ENCODE assay signal across 22 cellular contexts in the genomic region with DNA sequence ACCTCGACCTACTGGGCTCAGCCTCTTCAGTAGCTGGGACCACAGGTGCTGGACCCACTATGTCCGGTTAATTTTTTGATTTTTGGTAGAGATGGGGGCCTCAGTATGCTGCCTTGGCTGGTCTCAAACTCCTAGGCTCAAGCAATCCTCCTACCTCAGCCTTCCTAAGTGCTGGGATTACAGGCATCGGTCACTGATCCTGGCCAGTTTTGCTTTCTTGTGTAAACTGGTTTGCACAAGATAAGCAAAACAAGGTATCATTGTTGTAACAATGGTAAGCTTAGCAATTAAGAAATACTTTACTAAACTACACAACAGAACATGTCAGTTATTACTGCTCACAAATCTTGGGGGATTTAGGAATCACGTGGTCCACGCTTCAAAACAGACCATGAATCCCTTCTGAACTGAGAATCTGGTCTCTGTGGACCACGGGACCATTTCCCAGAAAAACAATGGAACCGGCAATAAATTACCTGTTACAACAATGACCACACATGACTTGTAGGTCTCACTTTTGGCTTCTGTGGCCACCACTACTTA. TPM values are rescaled to one million over a fixed set of nuclear protein-coding genes. Genes with fewer than 3 reads are reported as not detected.
DNase-seq lines count a peak whose midpoint lies in the region; ATAC-seq and TF ChIP-seq lines count a peak whose summit lies in the region.
"Had no signal": no experiment of that assay in that cellular context is flagged by ENCODE, and none has a peak within 500 bp of the region (broad histone marks: within the 10 kb centered on the region; RNA-seq: fewer than 3 reads in every experiment).

No MANE protein-coding gene starts in this region.

- peaks cover 36% of the 10 kb centered on the region for H3K4me1 Mint-ChIP-seq in activated naive CD4-positive, alpha-beta T cell treated with anti-CD3 and anti-CD28 coated beads, Interleukin-2, amount 10 ng/mL, durations not matched to agents 7 days and 5 days
- peaks cover 23% of the 10 kb centered on the region for H3K4me1 Mint-ChIP-seq in T-helper 17 cell
- peaks cover 30% of the 10 kb centered on the region for H3K4me1 Mint-ChIP-seq in stimulated activated memory B cell treated with anti-CD40 and anti-IgM and Interleukin-4, amounts not matched to agents 10 μg/mL and 1 μg/mL and 100 μg/mL, for 72 hours

- no peak overlapping the region for H3K18ac ChIP-seq in mesenchymal stem cell (ENCODE audit: low read depth in 1 of 2, low read length in 2 of 2)

- H3K9me3 Mint-ChIP-seq in activated naive CD4-positive, alpha-beta T cell treated with anti-CD3 and anti-CD28 coated beads, Interleukin-2, amount 10 ng/mL, durations not matched to agents 7 days and 5 days, result peaks cover 4% of the 10 kb centered on the region
- peaks cover 9% of the 10 kb centered on the region for H3K9me3 Mint-ChIP-seq in stimulated activated memory B cell treated with anti-CD40 and anti-IgM and Interleukin-4, amounts not matched to agents 10 μg/mL and 1 μg/mL and 100 μg/mL, for 72 hours

- no peak overlapping the region for H3K4me3 ChIP-seq in mesenchymal stem cell (ENCODE audit: insufficient read depth in 1 of 2, low read depth in 1 of 2, low read length in 2 of 2)
- no peak overlapping the region for H3K4me3 ChIP-seq in esophagus squamous epithelium
- H3K4me3 ChIP-seq: GM23248, MG63, SJSA1 had no signal

- no peak for TF ChIP-seq POLR2A in esophagus squamous epithelium (IDR thresholded peaks at IDR 0.05)

- WGBS in mesenchymal stem cell, result 94% methylated on average over 6 of the region's 7 CpGs
- 72% methylated on average over 7 of the region's 7 CpGs for WGBS in esophagus squamous epithelium, 2 donors

- H3K36me3 ChIP-seq in mesenchymal stem cell (ENCODE audit: control insufficient read depth in 1 of 2, insufficient read depth in 2 of 2, low read depth in 1 of 2, low read length in 2 of 2), result peaks cover 7 to 40% of the 10 kb centered on the region in 2 experiments
- H3K36me3 ChIP-seq in esophagus squamous epithelium, result peaks cover 0 to 15% (median 0%) of the 10 kb centered on the region in 3 donors
- H3K36me3 ChIP-seq: BE2C had no signal

- H3K4me1 ChIP-seq in mesenchymal stem cell (ENCODE audit: control insufficient read depth, insufficient read depth, low read depth, low read length) (no peaks in the 10 kb centered on the region), esophagus squamous epithelium (peaks cover 0 to 7% (median 0%) of the 10 kb centered on the region in 3 donors)
- H3K4me1 ChIP-seq: BE2C, SJSA1 had no signal

- no peak overlapping the region for H3K23ac ChIP-seq in mesenchymal stem cell (ENCODE audit: low read length in 2 of 2)

- H2BK120ac ChIP-seq in mesenchymal stem cell (ENCODE audit: low read depth, low read length), result no peak overlapping the region

- H2BK5ac ChIP-seq in mesenchymal stem cell (ENCODE audit: low read depth, low read length, poor library complexity, severe bottlenecking), result peak overlapping the region; percentile 35

- peaks cover 28% of the 10 kb centered on the region for H3K36me3 Mint-ChIP-seq in activated naive CD4-positive, alpha-beta T cell treated with anti-CD3 and anti-CD28 coated beads, Interleukin-2, amount 10 ng/mL, durations not matched to agents 7 days and 5 days
- no peaks in the 10 kb centered on the region for H3K36me3 Mint-ChIP-seq in T-helper 17 cell (ENCODE audit: low read depth)
- H3K36me3 Mint-ChIP-seq in stimulated activated memory B cell treated with anti-CD40 and anti-IgM and Interleukin-4, amounts not matched to agents 10 μg/mL and 1 μg/mL and 100 μg/mL, for 72 hours, result peaks cover 50% of the 10 kb centered on the region

- H2AFZ ChIP-seq in mesenchymal stem cell (ENCODE audit: low read depth, low read length), result no peak overlapping the region
- H2AFZ ChIP-seq: GM23248 had no signal

- H3K27me3 Mint-ChIP-seq in activated naive CD4-positive, alpha-beta T cell treated with anti-CD3 and anti-CD28 coated beads, Interleukin-2, amount 10 ng/mL, durations not matched to agents 7 days and 5 days, result no peaks in the 10 kb centered on the region
- no peaks in the 10 kb centered on the region for H3K27me3 Mint-ChIP-seq in T-helper 17 cell
- H3K27me3 Mint-ChIP-seq in stimulated activated memory B cell treated with anti-CD40 and anti-IgM and Interleukin-4, amounts not matched to agents 10 μg/mL and 1 μg/mL and 100 μg/mL, for 72 hours, result no peaks in the 10 kb centered on the region

- no peak for TF ChIP-seq CTCF in esophagus squamous epithelium (IDR thresholded peaks at IDR 0.05)

- CTCF ChIA-PET in activated naive CD4-positive, alpha-beta T cell treated with anti-CD3 and anti-CD28 coated beads, Interleukin-2, amount 10 ng/mL, durations not matched to agents 7 days and 5 days (lab: Charles Lee), result interaction anchor here (0.6 kb wide), 1 partner anchor 78 kb away, joined by 3 read pairs; no protein-coding TSS in a partner anchor

- H3K4me3 Mint-ChIP-seq in activated naive CD4-positive, alpha-beta T cell treated with anti-CD3 and anti-CD28 coated beads, Interleukin-2, amount 10 ng/mL, durations not matched to agents 7 days and 5 days, result no peak overlapping the region
- H3K4me3 Mint-ChIP-seq in T-helper 17 cell, result no peak overlapping the region
- no peak overlapping the region for H3K4me3 Mint-ChIP-seq in stimulated activated memory B cell treated with anti-CD40 and anti-IgM and Interleukin-4, amounts not matched to agents 10 μg/mL and 1 μg/mL and 100 μg/mL, for 72 hours

- H3K79me1 ChIP-seq in mesenchymal stem cell (replicated peaks; ENCODE audit: low read length, poor library complexity, severe bottlenecking), result peaks cover 27% of the 10 kb centered on the region

- peak overlapping the region; percentile 50 for H3K27ac Mint-ChIP-seq in activated naive CD4-positive, alpha-beta T cell treated with anti-CD3 and anti-CD28 coated beads, Interleukin-2, amount 10 ng/mL, durations not matched to agents 7 days and 5 days
- peak overlapping the region; percentile 91 for H3K27ac Mint-ChIP-seq in T-helper 17 cell
- peak overlapping the region; percentile 73 for H3K27ac Mint-ChIP-seq in stimulated activated memory B cell treated with anti-CD40 and anti-IgM and Interleukin-4, amounts not matched to agents 10 μg/mL and 1 μg/mL and 100 μg/mL, for 72 hours

- H4K8ac ChIP-seq in mesenchymal stem cell (ENCODE audit: low read length), result peak overlapping the region; percentile 4

- H2BK15ac ChIP-seq in mesenchymal stem cell (ENCODE audit: low read depth, poor library complexity, severe bottlenecking), result no peak overlapping the region

- H3K14ac ChIP-seq in mesenchymal stem cell (ENCODE audit: low read length in 2 of 2), result no peak overlapping the region

- H2AK5ac ChIP-seq in mesenchymal stem cell (ENCODE audit: low read length, severe bottlenecking), result no peak overlapping the region

- intact Hi-C loops in esophagus squamous epithelium (cut with DNase I), result no loop called here

- ATAC-seq in T-helper 17 cell, result no peak
- ATAC-seq in stimulated activated memory B cell treated with anti-CD40 and anti-IgM and Interleukin-4, amounts not matched to agents 10 μg/mL and 1 μg/mL and 100 μg/mL, for 72 hours, result no peak
- no peak for ATAC-seq in HG02610 (IDR thresholded peaks at IDR 0.05; ENCODE audit: unreplicated experiment)
- ATAC-seq: HCT116, Panc1 had no signal

- no peak overlapping the region for H2BK12ac ChIP-seq in mesenchymal stem cell (ENCODE audit: low read length in 2 of 2)

- H4K91ac ChIP-seq in mesenchymal stem cell (ENCODE audit: low read length), result no peak overlapping the region

- no peak for DNase-seq in activated naive CD4-positive, alpha-beta T cell treated with anti-CD3 and anti-CD28 coated beads, Interleukin-2, amount 10 ng/mL, durations not matched to agents 7 days and 5 days
- DNase-seq in activated naive CD4-positive, alpha-beta T cell treated with anti-CD3 and anti-CD28 coated beads, Interleukin-2, amount 50 U/mL, for 16 hours, result no peak
- DNase-seq in T-helper 17 cell (no peak), mesenchymal stem cell (no peak), esophagus squamous epithelium (lab: John Stamatoyannopoulos, UW) (no peak), middle frontal gyrus (ENCODE audit: extremely low spot score, low spot score) (no peak)
- DNase-seq: 8988T, BE2C, DMS79, GM23248, Kasumi-1, MG63, NCI-H1048, NCI-H1436 treated with DMSO at 0.1 percent for 48 hours, NCI-H2029 treated with DMSO at 0.1 percent for 48 hours, NCI-H2171, NCI-H526 had no signal

- no peaks in the 10 kb centered on the region for H3K27me3 ChIP-seq in mesenchymal stem cell (ENCODE audit: control insufficient read depth in 1 of 2, insufficient read depth in 1 of 2, low read length in 2 of 2)
- no peaks in the 10 kb centered on the region for H3K27me3 ChIP-seq in esophagus squamous epithelium
- H3K27me3 ChIP-seq: BE2C, MG63, SJSA1 had no signal

- no peak overlapping the region for H3K4ac ChIP-seq in mesenchymal stem cell (ENCODE audit: low read depth in 1 of 2, low read length in 2 of 2)

- H3K9ac ChIP-seq in mesenchymal stem cell (ENCODE audit: low read length), result no peak overlapping the region
- H3K9ac ChIP-seq: GM23248 had no signal

- H3K9me3 ChIP-seq in T-helper 17 cell (ENCODE audit: control insufficient read depth, low read length, poor library complexity, severe bottlenecking), result no peaks in the 10 kb centered on the region
- H3K9me3 ChIP-seq in mesenchymal stem cell (ENCODE audit: control insufficient read depth, low read length), result no peaks in the 10 kb centered on the region
- H3K9me3 ChIP-seq in esophagus squamous epithelium, result no peaks in the 10 kb centered on the region
- H3K9me3 ChIP-seq: BE2C, MG63, SJSA1 had no signal

- H3K4me2 ChIP-seq in mesenchymal stem cell (ENCODE audit: low read length, poor library complexity, severe bottlenecking), result no peak overlapping the region

- no peak overlapping the region for H3K27ac ChIP-seq in mesenchymal stem cell (ENCODE audit: low read length, poor library complexity, severe bottlenecking)
- no peak overlapping the region for H3K27ac ChIP-seq in esophagus squamous epithelium
- H3K27ac ChIP-seq: GM23248, SJSA1 had no signal

RNA-seq across cellular contexts. Expression of a gene that starts 36.8 kb away (rescaled TPM):
- total RNA-seq in T-helper 17 cell (10 to 100 TPM; 60.1 to 72.5 TPM), esophagus squamous epithelium (10 to 100 TPM; 43.5 to 61.5 (median 51.3) TPM)
- polyA plus RNA-seq in mesenchymal stem cell (2013, experiment 1 of 2), result 143 TPM
- polyA plus RNA-seq in mesenchymal stem cell (2013, experiment 2 of 2), result 145 TPM
